ENCODE assay signal across 8 cellular contexts in genomic region chr22:43228330-43228729, GRCh38. TPM values are rescaled to one million over a fixed set of nuclear protein-coding genes. Genes with fewer than 3 reads are reported as not detected.
DNase-seq lines count a peak whose midpoint lies in the region; ATAC-seq and TF ChIP-seq lines count a peak whose summit lies in the region.

No MANE protein-coding gene starts in this region.

- in situ Hi-C loops in Panc1 (cut with HindIII; ENCODE audit: low pct_unique_long_range_greater_than_20kb, low sequenced_read_pairs) = no loop called here

- H3K36me3 ChIP-seq in Panc1 (ENCODE audit: control insufficient read depth, insufficient read depth, low read length) = no peaks in the 10 kb centered on the region

- POLR2A ChIA-PET in Panc1 (lab: Charles Lee) = no interaction called here

- H3K27ac ChIP-seq in 22Rv1 (no peak overlapping the region), Panc1 (ENCODE audit: low read length) (no peak overlapping the region)

- no peaks in the 10 kb centered on the region for H3K9me3 ChIP-seq in Panc1 (ENCODE audit: control insufficient read depth, insufficient read depth, low read depth, low read length)

- BruUV-seq in Panc1 (replicated peaks; lab: Mats Ljungman, UMichigan) = no TSS peak

- H3K27me3 ChIP-seq in Panc1 (ENCODE audit: control insufficient read depth, insufficient read depth, low read length) = no peaks in the 10 kb centered on the region

- H3K27me3 Mint-ChIP-seq in endothelial cell (ENCODE audit: unreplicated experiment) = peaks cover 16% of the 10 kb centered on the region

- no peaks in the 10 kb centered on the region for H3K4me1 Mint-ChIP-seq in endothelial cell (ENCODE audit: unreplicated experiment)

- DNase-seq in ELF-1 (ENCODE audit: low read depth, low spot score) (peak; percentile 77), Panc1 (ENCODE audit: low read depth, low spot score) (no peak), endothelial cell (ENCODE audit: low spot score) (peak; percentile 64)
- DNase-seq in stimulated activated naive CD4-positive, alpha-beta T cell treated with Interleukin-2 at 50 U/mL for 16 hours (lab: John Stamatoyannopoulos, UW) = no peak

- peaks cover 20% of the 10 kb centered on the region for H3K36me3 Mint-ChIP-seq in endothelial cell (ENCODE audit: low read depth, unreplicated experiment)

- no peaks in the 10 kb centered on the region for H3K4me1 ChIP-seq in Panc1 (ENCODE audit: control insufficient read depth, insufficient read depth, low read length)

- TF ChIP-seq CTCF in 22Rv1 (IDR thresholded peaks at IDR 0.05) = peak; percentile 61
- TF ChIP-seq CTCF in Panc1 (IDR thresholded peaks at IDR 0.05) = no peak; the same call in 1 of the 2 replicates
- peak; percentile 20 for TF ChIP-seq CTCF in endothelial cell (IDR thresholded peaks at IDR 0.05; ENCODE audit: unreplicated experiment)

- no peak overlapping the region for H3K27ac Mint-ChIP-seq in endothelial cell (ENCODE audit: unreplicated experiment)

- intact Hi-C loops in Panc1 (cut with micrococcal nuclease; ENCODE audit: unreplicated experiment) = no loop called here

- no peaks in the 10 kb centered on the region for H3K9me3 Mint-ChIP-seq in endothelial cell (ENCODE audit: unreplicated experiment)

- CTCF ChIA-PET in Panc1 (lab: Charles Lee) = interaction anchor here (1.0 kb wide), 1 partner anchor 16 kb away, joined by 3 read pairs; no protein-coding TSS in a partner anchor

- H3K4me3 Mint-ChIP-seq in endothelial cell (ENCODE audit: unreplicated experiment) = peak overlapping the region; percentile 40

- H3K4me3 ChIP-seq in Panc1 (ENCODE audit: low read depth in 2 of 2, low read length in 2 of 2) = no peak overlapping the region

- ATAC-seq in Panc1 = 0 out of 2 replicates have a peak, but pooled peaks have one; percentile 43
- no peak for ATAC-seq in GM19023 (IDR thresholded peaks at IDR 0.05; ENCODE audit: unreplicated experiment)
- no peak for ATAC-seq in HG03342 (IDR thresholded peaks at IDR 0.05; ENCODE audit: unreplicated experiment)
- ATAC-seq in HG03097 (IDR thresholded peaks at IDR 0.05; ENCODE audit: low FRiP score, unreplicated experiment) = no peak

RNA-seq across cellular contexts. Expression of gene TTLL12, which starts 41.4 kb away (rescaled TPM):
- total RNA-seq in Panc1 (2021; ENCODE audit: unreplicated experiment) = 26.3 TPM
- polyA plus RNA-seq in Panc1 (2012; ENCODE audit: insufficient read length) = 28.8 TPM
- 15.1 TPM for total RNA-seq in endothelial cell (ENCODE audit: unreplicated experiment)

Comparison
In these comparisons a context has a peak if more than half of its experiments do, and no peak if none do; other contexts are left out.
1. DNase-seq: peak in ELF-1 (single experiment) and endothelial cell (single experiment); none in Panc1 (single experiment) and stimulated activated naive CD4-positive, alpha-beta T cell treated with Interleukin-2 at 50 U/mL for 16 hours (single experiment).